ENCODE assay signal across 1 cellular context in genomic region chr5:147482426-147483196, GRCh38.
TF ChIP-seq lines count a peak whose summit lies in the region.

No MANE protein-coding gene starts in this region.

TF ChIP-seq in GM23338, 12 proteins besides CTCF, POLR2A, EP300 and RAD21 (continued from another document):
- no peak for TF ChIP-seq REST (IDR thresholded peaks at IDR 0.05; ENCODE audit: unreplicated experiment)
- TF ChIP-seq ZNF331 (CRISPR knock-in tag; IDR thresholded peaks at IDR 0.05; ENCODE audit: low read depth): no peak
TF ChIP-seq in GM23338: peak in this region for 0.
